15 cellular contexts compared by ENCODE assay signal in genomic region chr15:82132742-82133141, GRCh38.
A peak's percentile ranks its signal among the peaks of the same experiment; 100 is the strongest.
DNase-seq lines count a peak whose midpoint lies in the region; ATAC-seq and TF ChIP-seq lines count a peak whose summit lies in the region.
"Had no signal": no experiment of that assay in that cellular context is flagged by ENCODE, and none has a peak within 500 bp of the region (broad histone marks: within the 10 kb centered on the region; RNA-seq: fewer than 3 reads in every experiment).

No MANE protein-coding gene starts in this region.

- H3K9me3 Mint-ChIP-seq in chondrocyte (ENCODE audit: low read depth): no peaks in the 10 kb centered on the region

- H3K4me1 Mint-ChIP-seq in chondrocyte (ENCODE audit: low read depth): peaks cover 83% of the 10 kb centered on the region

- peak overlapping the region; percentile 95 for H3K27ac Mint-ChIP-seq in chondrocyte (ENCODE audit: unreplicated experiment)

- TF ChIP-seq CTCF in AG09309 (IDR thresholded peaks at IDR 0.05; ENCODE audit: control insufficient read depth, insufficient read depth, low read depth, low read length, missing control alignments) (no peak), chondrocyte (IDR thresholded peaks at IDR 0.05) (no peak)

- no peak overlapping the region for H3K4me3 Mint-ChIP-seq in chondrocyte (ENCODE audit: unreplicated experiment)

- DNase-seq in AG09309 (ENCODE audit: low read depth) (peak; percentile 60), NCI-H226 (peak; percentile 98), chondrocyte (ENCODE audit: low spot score) (no peak), myocyte (ENCODE audit: low read depth) (peak; percentile 83), putamen (ENCODE audit: low spot score) (no peak)
- DNase-seq in activated T-cell treated with anti-CD3 and anti-CD28 coated beads, Interleukin-2, amount 50 U/mL, for 1 hour: no peak
- DNase-seq: activated T-cell treated with anti-CD3 and anti-CD28 coated beads, Interleukin-2, amount 50 U/mL, for 48 hours; C1 segment of cervical spinal cord; cerebellar nuclear complex; NCI-H2107; pancreas; testis had no signal

- ATAC-seq in HG02938 (IDR thresholded peaks at IDR 0.05; ENCODE audit: unreplicated experiment) (no peak), HG02884 (IDR thresholded peaks at IDR 0.05; ENCODE audit: unreplicated experiment) (no peak)
- ATAC-seq: Right ventricle myocardium inferior had no signal

- H3K27me3 Mint-ChIP-seq in chondrocyte (ENCODE audit: low read depth): no peaks in the 10 kb centered on the region

- no peak overlapping the region for H3K4me3 ChIP-seq in AG09309 (ENCODE audit: control insufficient read depth, low read depth, low read length)
- H3K4me3 ChIP-seq: pancreas, testis had no signal

- H3K36me3 Mint-ChIP-seq in chondrocyte (ENCODE audit: low read depth): peaks cover 4% of the 10 kb centered on the region

Comparison
In these comparisons a context has a peak if more than half of its experiments do, and no peak if none do; other contexts are left out.
1. DNase-seq: peak in AG09309 (single experiment), NCI-H226 (single experiment) and myocyte (single experiment); none in chondrocyte (single experiment), activated T-cell treated with anti-CD3 and anti-CD28 coated beads, Interleukin-2, amount 50 U/mL, for 1 hour (single experiment) and putamen (single experiment).